Comparison of ENCODE assay signal across 11 cellular contexts in the genomic region with DNA sequence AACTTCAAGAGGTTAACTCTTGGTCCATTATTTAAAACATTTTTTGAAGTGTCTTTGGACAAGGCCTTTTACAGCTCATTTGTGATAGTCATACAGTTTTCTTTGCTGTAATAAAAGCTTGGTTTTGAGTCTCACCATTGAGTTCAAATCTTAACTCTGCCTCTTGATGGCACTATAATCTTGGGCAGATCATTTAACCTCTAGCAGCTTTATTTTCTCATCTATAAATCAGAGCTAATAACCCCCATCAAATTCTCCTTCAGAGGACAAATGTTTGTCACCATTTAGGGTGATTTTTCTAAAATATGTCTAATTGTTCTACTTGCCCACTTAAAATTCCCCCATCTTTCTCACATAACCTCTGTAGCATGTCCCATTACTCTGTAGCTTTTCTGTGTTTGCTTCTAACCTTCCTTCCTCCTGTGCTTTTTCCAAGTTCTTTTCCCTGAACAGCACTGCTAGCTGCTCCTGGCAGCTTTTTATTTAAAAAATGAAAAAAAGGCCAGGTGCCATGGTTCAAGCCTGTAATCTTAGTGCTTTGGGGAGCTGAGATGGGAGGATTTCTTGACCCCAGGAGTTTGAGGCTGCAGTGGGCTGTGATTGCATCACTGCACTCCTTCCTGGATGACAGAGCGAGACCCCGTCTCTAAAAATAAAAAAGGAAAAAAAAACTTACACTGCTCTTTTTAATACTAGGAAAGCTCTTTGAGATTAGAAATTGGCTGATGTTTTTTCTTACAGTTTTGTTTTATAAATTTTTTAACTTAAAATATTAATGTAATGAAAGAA. TPM values are rescaled to one million over a fixed set of nuclear protein-coding genes. Genes with fewer than 3 reads are reported as not detected.
DNase-seq lines count a peak whose midpoint lies in the region; ATAC-seq and TF ChIP-seq lines count a peak whose summit lies in the region.
"Had no signal": no experiment of that assay in that cellular context is flagged by ENCODE, and none has a peak within 500 bp of the region (broad histone marks: within the 10 kb centered on the region; RNA-seq: fewer than 3 reads in every experiment).

No MANE protein-coding gene starts in this region.

- no peaks in the 10 kb centered on the region for H3K9me3 ChIP-seq in OCI-LY3 (ENCODE audit: insufficient read depth, low read length)
- H3K9me3 ChIP-seq in effector memory CD4-positive, alpha-beta T cell (ENCODE audit: control insufficient read depth, low read length), result no peaks in the 10 kb centered on the region
- H3K9me3 ChIP-seq: ovary had no signal

- H3K4me1 ChIP-seq in OCI-LY3 (ENCODE audit: low read length), result peaks cover 48% of the 10 kb centered on the region
- peaks cover 4% of the 10 kb centered on the region for H3K4me1 ChIP-seq in effector memory CD4-positive, alpha-beta T cell (ENCODE audit: control insufficient read depth, insufficient read depth, low read length, poor library complexity, severe bottlenecking)

- H3K27me3 ChIP-seq in GM06990 (replicated peaks; ENCODE audit: control insufficient read depth, insufficient read depth, low read length) (no peaks in the 10 kb centered on the region), OCI-LY3 (ENCODE audit: low read depth, low read length) (no peaks in the 10 kb centered on the region)
- H3K27me3 ChIP-seq in effector memory CD4-positive, alpha-beta T cell (replicated peaks; ENCODE audit: control insufficient read depth, insufficient read depth, low read length, poor library complexity, severe bottlenecking), result no peaks in the 10 kb centered on the region
- H3K27me3 ChIP-seq: ovary had no signal

- DNase-seq in GM06990 (ENCODE audit: extremely low read depth, insufficient read length) (no peak), fibroblast of villous mesenchyme (ENCODE audit: low read depth) (no peak)
- DNase-seq in stimulated activated CD4-positive, alpha-beta T cell treated with anti-CD3 and anti-CD28 coated beads, Interleukin-12 subunit alpha, Interleukin-12 subunit beta, amount 100 ng/mL, for 4 hours, result no peak
- no peak for DNase-seq in effector memory CD4-positive, alpha-beta T cell
- no peak for DNase-seq in activated CD8-positive, alpha-beta T cell treated with anti-CD3 and anti-CD28 coated beads for 36 hours
- DNase-seq: activated CD8-positive, alpha-beta T cell treated with anti-CD3 and anti-CD28 coated beads, Interleukin-2, amount 10 ng/mL, durations not matched to agents 7 days and 5 days; KBM-7; ovary had no signal

- H3K4me3 Mint-ChIP-seq in activated CD8-positive, alpha-beta T cell treated with anti-CD3 and anti-CD28 coated beads for 36 hours, result no peak overlapping the region
- H3K4me3 Mint-ChIP-seq: activated CD8-positive, alpha-beta T cell treated with anti-CD3 and anti-CD28 coated beads, Interleukin-2, amount 10 ng/mL, durations not matched to agents 7 days and 5 days had no signal

- peaks cover 50% of the 10 kb centered on the region for H3K4me1 Mint-ChIP-seq in activated CD8-positive, alpha-beta T cell treated with anti-CD3 and anti-CD28 coated beads for 36 hours (ENCODE audit: low read depth)

- ATAC-seq in esophagus mucosa, result no peak
- ATAC-seq in activated CD8-positive, alpha-beta T cell treated with anti-CD3 and anti-CD28 coated beads for 36 hours, result no peak
- ATAC-seq: activated CD8-positive, alpha-beta T cell treated with anti-CD3 and anti-CD28 coated beads, Interleukin-2, amount 10 ng/mL, durations not matched to agents 7 days and 5 days had no signal

- POLR2A ChIA-PET in activated CD8-positive, alpha-beta T cell treated with anti-CD3 and anti-CD28 coated beads for 36 hours (lab: Charles Lee), result interaction anchor here (1.2 kb wide), 1 partner anchor 83 kb away, joined by 4 read pairs; a partner anchor contains a TSS

- TF ChIP-seq CTCF in 22Rv1 (IDR thresholded peaks at IDR 0.05) (peak; percentile 60), GM06990 (IDR thresholded peaks at IDR 0.05; ENCODE audit: insufficient read depth, low read length, poor library complexity, severe bottlenecking) (peak; percentile 24), OCI-LY3 (IDR thresholded peaks at IDR 0.05; ENCODE audit: low read depth, low read length) (peak; percentile 67), fibroblast of villous mesenchyme (IDR thresholded peaks at IDR 0.05; ENCODE audit: insufficient read depth, low read depth, low read length) (peak; percentile 27)
- TF ChIP-seq CTCF in activated CD8-positive, alpha-beta T cell treated with anti-CD3 and anti-CD28 coated beads for 36 hours (IDR thresholded peaks at IDR 0.05), result no peak

- no peak overlapping the region for H3K27ac Mint-ChIP-seq in activated CD8-positive, alpha-beta T cell treated with anti-CD3 and anti-CD28 coated beads for 36 hours
- H3K27ac Mint-ChIP-seq: activated CD8-positive, alpha-beta T cell treated with anti-CD3 and anti-CD28 coated beads, Interleukin-2, amount 10 ng/mL, durations not matched to agents 7 days and 5 days had no signal

- peaks cover 84% of the 10 kb centered on the region for H4K20me1 ChIP-seq in OCI-LY3 (ENCODE audit: insufficient read depth, low read length)

- no peak overlapping the region for H2AFZ ChIP-seq in OCI-LY3 (ENCODE audit: low read depth, low read length)

- CTCF ChIA-PET in activated CD8-positive, alpha-beta T cell treated with anti-CD3 and anti-CD28 coated beads for 36 hours (lab: Charles Lee), result interaction anchor here (0.7 to 4.4 kb wide), 8 partner anchors 9 to 158 kb away, joined by 3 to 15 read pairs (median 4); no protein-coding TSS in a partner anchor

- intact Hi-C loops in activated CD8-positive, alpha-beta T cell treated with anti-CD3 and anti-CD28 coated beads for 36 hours (cut with micrococcal nuclease), result no loop called here

- no peaks in the 10 kb centered on the region for H3K27me3 Mint-ChIP-seq in activated CD8-positive, alpha-beta T cell treated with anti-CD3 and anti-CD28 coated beads for 36 hours

- H3K4me3 ChIP-seq in GM06990 (replicated peaks; ENCODE audit: low read depth, low read length), result no peak overlapping the region
- H3K4me3 ChIP-seq in OCI-LY3 (ENCODE audit: low read length), result no peak overlapping the region
- H3K4me3 ChIP-seq in fibroblast of villous mesenchyme (ENCODE audit: low read depth, low read length), result no peak overlapping the region
- H3K4me3 ChIP-seq in effector memory CD4-positive, alpha-beta T cell (ENCODE audit: insufficient read depth, low read depth, low read length, poor library complexity, severe bottlenecking), result no peak overlapping the region
- H3K4me3 ChIP-seq: ovary had no signal

- H3K36me3 Mint-ChIP-seq in activated CD8-positive, alpha-beta T cell treated with anti-CD3 and anti-CD28 coated beads for 36 hours (ENCODE audit: low read depth), result peaks cover 5% of the 10 kb centered on the region

- no peak overlapping the region for H3K9ac ChIP-seq in OCI-LY3 (ENCODE audit: low read length)

- H3K27ac ChIP-seq in 22Rv1 (no peak overlapping the region), OCI-LY3 (ENCODE audit: low read length) (no peak overlapping the region)
- no peak overlapping the region for H3K27ac ChIP-seq in effector memory CD4-positive, alpha-beta T cell (ENCODE audit: insufficient read depth, low read length, poor library complexity, severe bottlenecking)
- H3K27ac ChIP-seq: ovary had no signal

- no peaks in the 10 kb centered on the region for H3K36me3 ChIP-seq in GM06990 (ENCODE audit: control insufficient read depth, insufficient read depth, low read length)
- H3K36me3 ChIP-seq in OCI-LY3 (replicated peaks; ENCODE audit: low read depth, low read length), result no peaks in the 10 kb centered on the region
- H3K36me3 ChIP-seq in effector memory CD4-positive, alpha-beta T cell (ENCODE audit: control insufficient read depth, insufficient read depth, low read length), result no peaks in the 10 kb centered on the region
- H3K36me3 ChIP-seq: ovary had no signal

- no peaks in the 10 kb centered on the region for H3K9me3 Mint-ChIP-seq in activated CD8-positive, alpha-beta T cell treated with anti-CD3 and anti-CD28 coated beads for 36 hours

- H3K4me2 ChIP-seq in OCI-LY3 (ENCODE audit: low read length), result no peak overlapping the region

- H3K79me2 ChIP-seq in OCI-LY3 (ENCODE audit: low read length), result peaks cover 55% of the 10 kb centered on the region

RNA-seq across cellular contexts. Expression of a gene that starts 28.5 kb away (rescaled TPM):
- total RNA-seq in fibroblast of villous mesenchyme, result 62.2 and 69.5 TPM in 2 replicates
- total RNA-seq in esophagus mucosa, result 96.6 TPM
- 10 to 100 TPM; 79.0 to 80.3 TPM for total RNA-seq in activated CD8-positive, alpha-beta T cell treated with anti-CD3 and anti-CD28 coated beads for 36 hours
